ENCODE assay signal across 29 cellular contexts in genomic region chr9:88182501-88182900, GRCh38. TPM values are rescaled to one million over a fixed set of nuclear protein-coding genes. Genes with fewer than 3 reads are reported as not detected.
"Had no signal": no experiment of that assay in that cellular context is flagged by ENCODE, and none has a peak within 500 bp of the region (broad histone marks: within the 10 kb centered on the region; RNA-seq: fewer than 3 reads in every experiment).

No MANE protein-coding gene starts in this region.

- H3K9me3 Mint-ChIP-seq: nephron; neural crest cell; stimulated activated memory B cell treated with anti-CD40 and anti-IgM and Interleukin-4, amounts not matched to agents 10 μg/mL and 1 μg/mL and 100 μg/mL, for 72 hours; stimulated activated naive CD8-positive, alpha-beta T cell treated with anti-CD3 and anti-CD28 coated beads, Interleukin-15, amount 100 ng/mL, for 72 hours had no signal

- H3K4me1 Mint-ChIP-seq: neural crest cell; stimulated activated memory B cell treated with anti-CD40 and anti-IgM and Interleukin-4, amounts not matched to agents 10 μg/mL and 1 μg/mL and 100 μg/mL, for 72 hours had no signal

- H3K4me3 Mint-ChIP-seq: naive thymus-derived CD8-positive, alpha-beta T cell; nephron; neural crest cell; stimulated activated memory B cell treated with anti-CD40 and anti-IgM and Interleukin-4, amounts not matched to agents 10 μg/mL and 1 μg/mL and 100 μg/mL, for 72 hours; stimulated activated naive CD8-positive, alpha-beta T cell treated with anti-CD3 and anti-CD28 coated beads, Interleukin-15, amount 100 ng/mL, for 72 hours; type B pancreatic cell had no signal

- ATAC-seq: naive thymus-derived CD8-positive, alpha-beta T cell; psoas muscle; stimulated activated memory B cell treated with anti-CD40 and anti-IgM and Interleukin-4, amounts not matched to agents 10 μg/mL and 1 μg/mL and 100 μg/mL, for 72 hours; stimulated activated naive CD8-positive, alpha-beta T cell treated with anti-CD3 and anti-CD28 coated beads, Interleukin-15, amount 100 ng/mL, for 72 hours had no signal

- DNase-seq: islet precursor cell; left ventricle myocardium inferior; naive thymus-derived CD8-positive, alpha-beta T cell; nucleus accumbens; psoas muscle; right lobe of liver; stimulated activated CD4-positive, alpha-beta T cell treated with anti-CD3 and anti-CD28 coated beads, Interleukin-1b, Interleukin-23, amount 100 ng/mL, for 48 hours; stimulated activated CD4-positive, alpha-beta T cell treated with anti-CD3 and anti-CD28 coated beads, Interleukin-2, amount 100 ng/mL, for 48 hours; stimulated activated CD4-positive, alpha-beta T cell treated with anti-CD3 and anti-CD28 coated beads, Interleukin-4, amount 100 ng/mL, for 4 hours; stimulated activated CD8-positive, alpha-beta memory T cell treated with anti-CD3 and anti-CD28 coated beads, Interleukin-4, amount 100 ng/mL, for 48 hours; stimulated activated naive CD4-positive, alpha-beta T cell treated with Interleukin-2 at 50 U/mL for 16 hours; stimulated activated naive CD8-positive, alpha-beta T cell treated with anti-CD3 and anti-CD28 coated beads, Interleukin-15, amount 100 ng/mL, for 72 hours; substantia nigra; uterus had no signal

- H3K36me3 Mint-ChIP-seq: naive thymus-derived CD8-positive, alpha-beta T cell; stimulated activated memory B cell treated with anti-CD40 and anti-IgM and Interleukin-4, amounts not matched to agents 10 μg/mL and 1 μg/mL and 100 μg/mL, for 72 hours; type B pancreatic cell had no signal

- H3K27ac Mint-ChIP-seq: naive thymus-derived CD8-positive, alpha-beta T cell; stimulated activated memory B cell treated with anti-CD40 and anti-IgM and Interleukin-4, amounts not matched to agents 10 μg/mL and 1 μg/mL and 100 μg/mL, for 72 hours; stimulated activated naive CD8-positive, alpha-beta T cell treated with anti-CD3 and anti-CD28 coated beads, Interleukin-15, amount 100 ng/mL, for 72 hours; type B pancreatic cell had no signal

RNA-seq across cellular contexts. Expression of gene SPATA31C2, which starts 44.2 kb away (rescaled TPM):
- total RNA-seq: kidney epithelial cell; left ventricle myocardium inferior; lower leg skin; lung; mesenteric fat pad; mucosa of gallbladder; naive thymus-derived CD8-positive, alpha-beta T cell; osteocyte; posterior vena cava; psoas muscle; right atrium auricular region; right lobe of liver; skeletal muscle tissue; temporal lobe; ureter had no signal
